ENCODE assay signal across 2 cellular contexts in the genomic region with DNA sequence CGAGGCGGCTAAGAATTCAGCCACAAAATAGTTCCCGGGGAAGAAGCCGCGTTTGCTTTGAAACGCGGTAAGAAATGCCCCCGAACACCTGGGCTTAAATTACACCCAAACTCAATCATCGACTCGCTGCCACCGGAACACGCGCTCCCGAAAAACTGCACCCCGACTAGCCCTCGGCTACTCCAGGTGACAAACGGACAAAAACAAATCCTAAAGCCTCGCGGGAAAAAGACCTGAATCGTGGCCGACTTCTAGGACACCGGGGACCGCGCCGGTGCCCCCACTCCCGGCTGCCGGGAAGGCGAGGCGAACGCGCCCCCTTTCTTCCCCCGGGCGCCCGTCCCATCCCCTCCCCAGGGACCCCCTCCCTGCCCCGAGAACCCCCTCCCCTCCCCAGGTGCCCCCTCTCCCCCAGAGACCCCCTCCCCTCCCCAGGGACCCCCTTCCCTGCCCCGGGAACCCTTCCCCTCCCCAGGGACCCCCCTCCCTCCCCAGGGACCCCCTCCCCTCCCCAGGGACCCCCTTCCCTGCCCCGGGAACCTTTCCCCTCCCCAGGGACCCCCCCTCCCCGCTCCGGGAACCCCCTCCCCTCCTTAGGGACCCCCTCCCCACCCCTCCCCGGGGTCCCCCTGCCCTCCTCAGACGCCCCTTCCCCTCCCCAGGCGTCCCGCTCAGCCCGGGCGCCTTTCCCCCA.
TF ChIP-seq lines count a peak whose summit lies in the region.

No MANE protein-coding gene starts in this region.

TF ChIP-seq in A549, 52 proteins besides CTCF, POLR2A, EP300 and RAD21:
- TF ChIP-seq ESRRA (IDR thresholded peaks at IDR 0.05; ENCODE audit: borderline replicate concordance, low read length), result no peak
- no peak for TF ChIP-seq PHF8 (IDR thresholded peaks at IDR 0.05; ENCODE audit: borderline replicate concordance, low read depth)
- no peak for TF ChIP-seq RCOR1 (IDR thresholded peaks at IDR 0.05; ENCODE audit: low read depth, low read length)
- TF ChIP-seq ZFP36 (IDR thresholded peaks at IDR 0.05; ENCODE audit: borderline replicate concordance, partially characterized antibody), result no peak
- no peak for TF ChIP-seq NR3C1 (IDR thresholded peaks at IDR 0.05)
- TF ChIP-seq MAZ (IDR thresholded peaks at IDR 0.05; ENCODE audit: borderline replicate concordance, low read depth, low read length), result no peak
- TF ChIP-seq FOXS1 (CRISPR knock-in tag; IDR thresholded peaks at IDR 0.05), result no peak
- TF ChIP-seq RFX5 (IDR thresholded peaks at IDR 0.05), result no peak
- no peak for TF ChIP-seq CBX2 (IDR thresholded peaks at IDR 0.05; ENCODE audit: borderline replicate concordance, low read depth)
- TF ChIP-seq SREBF2 (IDR thresholded peaks at IDR 0.05), result no peak
- TF ChIP-seq CBX8 (IDR thresholded peaks at IDR 0.05), result no peak
- no peak for TF ChIP-seq FOSB (CRISPR knock-in tag; IDR thresholded peaks at IDR 0.05)
- no peak for TF ChIP-seq ZC3H11A (IDR thresholded peaks at IDR 0.05)

TF ChIP-seq in IMR-90, 13 proteins besides CTCF, POLR2A, EP300 and RAD21:
- no peak for TF ChIP-seq BHLHE40 (IDR thresholded peaks at IDR 0.05; ENCODE audit: low read depth, low read length)
- TF ChIP-seq RCOR1 (IDR thresholded peaks at IDR 0.05; ENCODE audit: insufficient replicate concordance, low read length), result no peak
- TF ChIP-seq, protein P1, sequence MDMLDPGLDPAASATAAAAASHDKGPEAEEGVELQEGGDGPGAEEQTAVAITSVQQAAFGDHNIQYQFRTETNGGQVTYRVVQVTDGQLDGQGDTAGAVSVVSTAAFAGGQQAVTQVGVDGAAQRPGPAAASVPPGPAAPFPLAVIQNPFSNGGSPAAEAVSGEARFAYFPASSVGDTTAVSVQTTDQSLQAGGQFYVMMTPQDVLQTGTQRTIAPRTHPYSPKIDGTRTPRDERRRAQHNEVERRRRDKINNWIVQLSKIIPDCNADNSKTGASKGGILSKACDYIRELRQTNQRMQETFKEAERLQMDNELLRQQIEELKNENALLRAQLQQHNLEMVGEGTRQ (IDR thresholded peaks at IDR 0.05; ENCODE audit: low read depth, low read length), result no peak
- TF ChIP-seq CEBPB (IDR thresholded peaks at IDR 0.05; ENCODE audit: low read depth, low read length), result no peak
- TF ChIP-seq MXI1 (IDR thresholded peaks at IDR 0.05; ENCODE audit: borderline replicate concordance, low read depth, low read length), result no peak
- no peak for TF ChIP-seq MAFK (IDR thresholded peaks at IDR 0.05; ENCODE audit: low read depth, low read length)
- TF ChIP-seq FOS (IDR thresholded peaks at IDR 0.05; ENCODE audit: low read depth, low read length), result no peak
- TF ChIP-seq RFX5 (IDR thresholded peaks at IDR 0.05; ENCODE audit: low read depth, low read length), result no peak
- no peak for TF ChIP-seq MAZ (IDR thresholded peaks at IDR 0.05; ENCODE audit: borderline replicate concordance, low read depth, low read length)
- TF ChIP-seq SMC3 (IDR thresholded peaks at IDR 0.05; ENCODE audit: low read depth, low read length), result no peak
